1 cellular context compared by ENCODE assay signal in genomic region chr11:119380160-119380815, GRCh38.
TF ChIP-seq lines count a peak whose summit lies in the region.

No MANE protein-coding gene starts in this region.

TF ChIP-seq in IMR-90, 13 proteins besides CTCF, POLR2A, EP300 and RAD21:
- no peak for TF ChIP-seq RFX5 (IDR thresholded peaks at IDR 0.05; ENCODE audit: low read depth, low read length)
- no peak for TF ChIP-seq FOS (IDR thresholded peaks at IDR 0.05; ENCODE audit: low read depth, low read length)
- no peak for TF ChIP-seq MAZ (IDR thresholded peaks at IDR 0.05; ENCODE audit: borderline replicate concordance, low read depth, low read length)
- TF ChIP-seq RCOR1 (IDR thresholded peaks at IDR 0.05; ENCODE audit: insufficient replicate concordance, low read length): no peak
- no peak for TF ChIP-seq SMC3 (IDR thresholded peaks at IDR 0.05; ENCODE audit: low read depth, low read length)
